ENCODE assay signal across 30 cellular contexts in the genomic region with DNA sequence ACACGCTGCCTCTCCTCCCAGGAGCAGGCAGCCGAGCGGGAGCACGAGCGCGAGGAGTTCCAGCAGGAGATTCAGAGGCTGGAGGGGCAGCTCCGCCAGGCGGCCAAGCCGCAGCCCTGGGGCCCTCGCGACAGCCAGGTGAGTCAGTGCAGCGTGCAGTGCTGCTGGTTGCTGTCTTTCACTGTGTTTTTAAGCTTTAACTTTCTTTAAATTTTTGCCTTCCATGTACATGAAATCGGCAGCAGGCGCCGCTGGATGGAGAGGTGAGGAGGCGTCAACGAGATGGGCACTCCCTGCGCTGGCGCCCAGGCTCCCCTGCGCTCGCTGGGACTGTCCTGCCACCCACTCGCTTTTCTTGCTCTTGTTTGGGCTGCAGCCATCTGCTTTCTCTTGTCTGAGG.
"Had no signal": no experiment of that assay in that cellular context is flagged by ENCODE, and none has a peak within 500 bp of the region (broad histone marks: within the 10 kb centered on the region; RNA-seq: fewer than 3 reads in every experiment).

No MANE protein-coding gene starts in this region.

- H3K27me3 ChIP-seq: brain microvascular endothelial cell, Peyer's patch had no signal

- H3K4me1 ChIP-seq: Peyer's patch had no signal

- H3K27ac Mint-ChIP-seq: activated CD4-positive, alpha-beta memory T cell treated with anti-CD3 and anti-CD28 coated beads, Interleukin-2, amount 10 ng/mL, durations not matched to agents 7 days and 5 days; activated CD8-positive, alpha-beta memory T cell treated with anti-CD3 and anti-CD28 coated beads, Interleukin-2, amount 10 ng/mL, durations not matched to agents 7 days and 5 days; activated naive CD4-positive, alpha-beta T cell treated with anti-CD3 and anti-CD28 coated beads, Interleukin-2, amount 10 ng/mL, durations not matched to agents 7 days and 5 days; activated naive CD8-positive, alpha-beta T cell; activated naive CD8-positive, alpha-beta T cell treated with anti-CD3 and anti-CD28 coated beads, Interleukin-2, amount 50 U/mL, for 24 hours had no signal

- H3K4me3 Mint-ChIP-seq: activated CD4-positive, alpha-beta memory T cell treated with anti-CD3 and anti-CD28 coated beads, Interleukin-2, amount 10 ng/mL, durations not matched to agents 7 days and 5 days; activated CD8-positive, alpha-beta memory T cell treated with anti-CD3 and anti-CD28 coated beads, Interleukin-2, amount 10 ng/mL, durations not matched to agents 7 days and 5 days; activated naive CD4-positive, alpha-beta T cell treated with anti-CD3 and anti-CD28 coated beads, Interleukin-2, amount 10 ng/mL, durations not matched to agents 7 days and 5 days; activated naive CD8-positive, alpha-beta T cell; activated naive CD8-positive, alpha-beta T cell treated with anti-CD3 and anti-CD28 coated beads, Interleukin-2, amount 50 U/mL, for 24 hours had no signal

- H3K27ac ChIP-seq: brain microvascular endothelial cell, Peyer's patch, WERI-Rb-1 had no signal

- H3K4me1 Mint-ChIP-seq: activated CD4-positive, alpha-beta memory T cell treated with anti-CD3 and anti-CD28 coated beads, Interleukin-2, amount 10 ng/mL, durations not matched to agents 7 days and 5 days; activated CD8-positive, alpha-beta memory T cell treated with anti-CD3 and anti-CD28 coated beads, Interleukin-2, amount 10 ng/mL, durations not matched to agents 7 days and 5 days; activated naive CD4-positive, alpha-beta T cell treated with anti-CD3 and anti-CD28 coated beads, Interleukin-2, amount 10 ng/mL, durations not matched to agents 7 days and 5 days; activated naive CD8-positive, alpha-beta T cell treated with anti-CD3 and anti-CD28 coated beads, Interleukin-2, amount 50 U/mL, for 24 hours had no signal

- H3K27me3 Mint-ChIP-seq: activated CD4-positive, alpha-beta memory T cell treated with anti-CD3 and anti-CD28 coated beads, Interleukin-2, amount 10 ng/mL, durations not matched to agents 7 days and 5 days; activated CD8-positive, alpha-beta memory T cell treated with anti-CD3 and anti-CD28 coated beads, Interleukin-2, amount 10 ng/mL, durations not matched to agents 7 days and 5 days; activated naive CD4-positive, alpha-beta T cell treated with anti-CD3 and anti-CD28 coated beads, Interleukin-2, amount 10 ng/mL, durations not matched to agents 7 days and 5 days; activated naive CD8-positive, alpha-beta T cell; activated naive CD8-positive, alpha-beta T cell treated with anti-CD3 and anti-CD28 coated beads, Interleukin-2, amount 50 U/mL, for 24 hours had no signal

- H3K9me3 ChIP-seq: Peyer's patch had no signal

- ATAC-seq: activated CD8-positive, alpha-beta memory T cell treated with anti-CD3 and anti-CD28 coated beads, Interleukin-2, amount 10 ng/mL, durations not matched to agents 7 days and 5 days; activated naive CD8-positive, alpha-beta T cell treated with anti-CD3 and anti-CD28 coated beads, Interleukin-2, amount 50 U/mL, for 24 hours; PC-3 had no signal

- H3K9me3 Mint-ChIP-seq: activated CD4-positive, alpha-beta memory T cell treated with anti-CD3 and anti-CD28 coated beads, Interleukin-2, amount 10 ng/mL, durations not matched to agents 7 days and 5 days; activated naive CD4-positive, alpha-beta T cell treated with anti-CD3 and anti-CD28 coated beads, Interleukin-2, amount 10 ng/mL, durations not matched to agents 7 days and 5 days; activated naive CD8-positive, alpha-beta T cell treated with anti-CD3 and anti-CD28 coated beads, Interleukin-2, amount 50 U/mL, for 24 hours had no signal

- DNase-seq: activated CD4-positive, alpha-beta memory T cell treated with anti-CD3 and anti-CD28 coated beads, Interleukin-2, amount 10 ng/mL, durations not matched to agents 7 days and 5 days; activated CD4-positive, alpha-beta T cell treated with anti-CD3 and anti-CD28 coated beads for 1 hour; activated CD4-positive, alpha-beta T cell treated with anti-CD3 and anti-CD28 coated beads for 48 hours; activated CD4-positive, CD25-positive, alpha-beta regulatory T cell; activated CD8-positive, alpha-beta memory T cell treated with anti-CD3 and anti-CD28 coated beads for 24 hours; activated CD8-positive, alpha-beta memory T cell treated with anti-CD3 and anti-CD28 coated beads, Interleukin-2, amount 10 ng/mL, durations not matched to agents 7 days and 5 days; activated CD8-positive, alpha-beta memory T cell treated with anti-CD3 and anti-CD28 coated beads, Interleukin-2, amount 50 U/mL, for 48 hours; activated effector memory CD4-positive, alpha-beta T cell treated with Interleukin-2 at 50 U/mL for 16 hours; activated naive CD4-positive, alpha-beta T cell treated with anti-CD3 and anti-CD28 coated beads, Interleukin-2, amount 10 ng/mL, durations not matched to agents 7 days and 5 days; activated naive CD8-positive, alpha-beta T cell treated with anti-CD3 and anti-CD28 coated beads, Interleukin-2, amount 50 U/mL, for 24 hours; activated T-cell treated with anti-CD3 and anti-CD28 coated beads, Interleukin-2, amount 50 U/mL, for 48 hours; brain microvascular endothelial cell; NCI-H1092 treated with DMSO at 0.1 percent for 48 hours; NCI-H1417; NCI-H146; NCI-H187; NCI-H2029 treated with DMSO at 0.1 percent for 48 hours; NCI-H2107; NCI-H2171; NCI-H510A; NCI-H526; NCI-H748 treated with DMSO at 0.1 percent for 48 hours; NK-92 treated with Interleukin-12 subunit alpha and Interleukin-12 subunit beta, amount 100 ng/mL, for 24 hours; PC-3; Peyer's patch; RPMI8226; SW 1271; T1000; WERI-Rb-1 had no signal

- H3K4me3 ChIP-seq: Peyer's patch had no signal
